ENCODE assay signal across 28 cellular contexts in the genomic region with DNA sequence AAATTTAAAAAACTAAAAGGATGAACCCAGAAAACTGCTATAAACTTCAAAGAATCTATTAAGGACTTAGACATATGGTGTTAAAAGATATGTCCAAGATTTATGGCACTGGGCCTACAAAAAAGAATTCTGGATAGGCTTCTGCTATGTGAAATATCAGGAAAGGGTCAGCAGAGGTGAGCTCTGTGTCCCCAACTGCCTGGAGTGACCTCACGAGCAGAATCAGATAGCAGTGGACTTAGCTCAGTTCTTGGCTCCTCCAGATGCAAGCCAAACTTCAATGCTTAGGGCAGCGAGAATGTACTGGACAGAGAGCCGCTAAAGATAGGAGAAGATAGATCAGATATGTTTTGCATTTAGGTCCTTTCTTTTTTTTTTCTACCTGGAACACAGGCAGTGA. TPM values are rescaled to one million over a fixed set of nuclear protein-coding genes. Genes with fewer than 3 reads are reported as not detected.
"Had no signal": no experiment of that assay in that cellular context is flagged by ENCODE, and none has a peak within 500 bp of the region (broad histone marks: within the 10 kb centered on the region; RNA-seq: fewer than 3 reads in every experiment).

No MANE protein-coding gene starts in this region.

- H3K4me3 ChIP-seq: heart right ventricle, hepatocyte, left lung, lung, mucosa of descending colon, pancreas, prostate gland, smooth muscle cell, transverse colon, upper lobe of left lung, vagina had no signal

- H3K4me1 Mint-ChIP-seq: naive thymus-derived CD4-positive, alpha-beta T cell; neural crest cell; stimulated activated memory B cell treated with anti-CD40 and anti-IgM and Interleukin-4, amounts not matched to agents 10 μg/mL and 1 μg/mL and 100 μg/mL, for 72 hours; stimulated activated naive CD8-positive, alpha-beta T cell treated with anti-CD3 and anti-CD28 coated beads, Interleukin-15, amount 100 ng/mL, for 72 hours had no signal

- H3K27me3 Mint-ChIP-seq: stimulated activated memory B cell treated with anti-CD40 and anti-IgM and Interleukin-4, amounts not matched to agents 10 μg/mL and 1 μg/mL and 100 μg/mL, for 72 hours had no signal

- H3K9me3 ChIP-seq: heart right ventricle, left lung, mucosa of descending colon, pancreas, prostate gland, transverse colon, upper lobe of left lung, vagina had no signal

- H3K4me1 ChIP-seq: heart right ventricle, left lung, pancreas, prostate gland, transverse colon, upper lobe of left lung, vagina had no signal

- H3K79me2 ChIP-seq: hepatocyte had no signal

- H3K36me3 ChIP-seq: heart right ventricle, left lung, pancreas, prostate gland, transverse colon, upper lobe of left lung, vagina had no signal

- H3K27me3 ChIP-seq: hepatocyte, left lung, pancreas, upper lobe of left lung, vagina had no signal

- H3K4me3 Mint-ChIP-seq: naive thymus-derived CD4-positive, alpha-beta T cell; natural killer cell treated with Interleukin-12 subunit alpha and Interleukin-12 subunit beta and Interleukin-15 and Interleukin-18, amount 100 ng/mL, for 72 hours; neural crest cell; stimulated activated memory B cell treated with anti-CD40 and anti-IgM and Interleukin-4, amounts not matched to agents 10 μg/mL and 1 μg/mL and 100 μg/mL, for 72 hours; stimulated activated naive CD8-positive, alpha-beta T cell treated with anti-CD3 and anti-CD28 coated beads, Interleukin-15, amount 100 ng/mL, for 72 hours had no signal

- H3K27ac Mint-ChIP-seq: naive thymus-derived CD4-positive, alpha-beta T cell; natural killer cell treated with Interleukin-12 subunit alpha and Interleukin-12 subunit beta and Interleukin-15 and Interleukin-18, amount 100 ng/mL, for 72 hours; stimulated activated memory B cell treated with anti-CD40 and anti-IgM and Interleukin-4, amounts not matched to agents 10 μg/mL and 1 μg/mL and 100 μg/mL, for 72 hours; stimulated activated naive CD8-positive, alpha-beta T cell treated with anti-CD3 and anti-CD28 coated beads, Interleukin-15, amount 100 ng/mL, for 72 hours had no signal

- DNase-seq: heart right ventricle; islet precursor cell; left lung; midbrain; mucosa of descending colon; naive thymus-derived CD4-positive, alpha-beta T cell; nucleus accumbens; pancreas; posterior cingulate gyrus; retina; right cardiac atrium; stimulated activated CD4-positive, alpha-beta T cell treated with anti-CD3 and anti-CD28 coated beads, Interleukin-1b, Interleukin-23, amount 100 ng/mL, for 48 hours; stimulated activated CD4-positive, alpha-beta T cell treated with anti-CD3 and anti-CD28 coated beads, Interleukin-2, amount 100 ng/mL, for 48 hours; stimulated activated CD4-positive, alpha-beta T cell treated with anti-CD3 and anti-CD28 coated beads, Interleukin-4, amount 100 ng/mL, for 4 hours; stimulated activated CD8-positive, alpha-beta memory T cell treated with anti-CD3 and anti-CD28 coated beads, Interleukin-4, amount 100 ng/mL, for 48 hours; stimulated activated naive CD4-positive, alpha-beta T cell treated with Interleukin-2 at 50 U/mL for 16 hours; stimulated activated naive CD8-positive, alpha-beta T cell treated with anti-CD3 and anti-CD28 coated beads, Interleukin-15, amount 100 ng/mL, for 72 hours; substantia nigra; transverse colon; upper lobe of left lung had no signal

- FAIRE-seq: pancreas had no signal

- H3K36me3 Mint-ChIP-seq: naive thymus-derived CD4-positive, alpha-beta T cell; natural killer cell treated with Interleukin-12 subunit alpha and Interleukin-12 subunit beta and Interleukin-15 and Interleukin-18, amount 100 ng/mL, for 72 hours; stimulated activated memory B cell treated with anti-CD40 and anti-IgM and Interleukin-4, amounts not matched to agents 10 μg/mL and 1 μg/mL and 100 μg/mL, for 72 hours had no signal

- H2AFZ ChIP-seq: hepatocyte had no signal

- H3K4me2 ChIP-seq: hepatocyte, smooth muscle cell had no signal

- H3K9me3 Mint-ChIP-seq: naive thymus-derived CD4-positive, alpha-beta T cell; natural killer cell treated with Interleukin-12 subunit alpha and Interleukin-12 subunit beta and Interleukin-15 and Interleukin-18, amount 100 ng/mL, for 72 hours; neural crest cell; stimulated activated memory B cell treated with anti-CD40 and anti-IgM and Interleukin-4, amounts not matched to agents 10 μg/mL and 1 μg/mL and 100 μg/mL, for 72 hours; stimulated activated naive CD8-positive, alpha-beta T cell treated with anti-CD3 and anti-CD28 coated beads, Interleukin-15, amount 100 ng/mL, for 72 hours had no signal

- ATAC-seq: heart right ventricle; left lung; mucosa of descending colon; naive thymus-derived CD4-positive, alpha-beta T cell; natural killer cell treated with Interleukin-12 subunit alpha and Interleukin-12 subunit beta and Interleukin-15 and Interleukin-18, amount 100 ng/mL, for 72 hours; pancreas; right cardiac atrium; stimulated activated memory B cell treated with anti-CD40 and anti-IgM and Interleukin-4, amounts not matched to agents 10 μg/mL and 1 μg/mL and 100 μg/mL, for 72 hours; stimulated activated naive CD8-positive, alpha-beta T cell treated with anti-CD3 and anti-CD28 coated beads, Interleukin-15, amount 100 ng/mL, for 72 hours had no signal

- H3K27ac ChIP-seq: heart right ventricle, hepatocyte, left lung, pancreas, prostate gland, transverse colon, upper lobe of left lung, vagina had no signal

RNA-seq across cellular contexts. Expression of gene TNC, which starts 54.1 kb away (rescaled TPM):
- polyA plus RNA-seq: naive thymus-derived CD4-positive, alpha-beta T cell had no signal
